26 cellular contexts compared by ENCODE assay signal in genomic region chr6:40457261-40457660, GRCh38.
"Had no signal": no experiment of that assay in that cellular context is flagged by ENCODE, and none has a peak within 500 bp of the region (broad histone marks: within the 10 kb centered on the region; RNA-seq: fewer than 3 reads in every experiment).

No MANE protein-coding gene starts in this region.

- DNase-seq: cerebellar nuclear complex; cortex of kidney; effector CD4-positive, alpha-beta T cell; foreskin fibroblast; heart right ventricle; hippocampal formation; islet precursor cell; left ventricle myocardium superior; lower lobe of right lung; naive thymus-derived CD8-positive, alpha-beta T cell; stimulated activated CD4-positive, alpha-beta T cell treated with anti-CD3 and anti-CD28 coated beads, Interleukin-12 subunit alpha, Interleukin-12 subunit beta, amount 100 ng/mL, for 4 hours; stimulated activated CD4-positive, alpha-beta T cell treated with anti-CD3 and anti-CD28 coated beads, Interleukin-1b, Interleukin-23, amount 100 ng/mL, for 48 hours; stimulated activated CD4-positive, alpha-beta T cell treated with anti-CD3 and anti-CD28 coated beads, Interleukin-4, amount 100 ng/mL, for 1 hour; stimulated activated CD8-positive, alpha-beta memory T cell treated with anti-CD3 and anti-CD28 coated beads, Interleukin-4, amount 100 ng/mL, for 48 hours; stimulated activated naive CD4-positive, alpha-beta T cell; stomach; thyroid gland; trophoblast cell had no signal

- H3K27me3 ChIP-seq: gastroesophageal sphincter, neutrophil, right atrium auricular region, stomach, thyroid gland had no signal

- H3K4me3 ChIP-seq: gastroesophageal sphincter, heart right ventricle, lower lobe of right lung, right atrium auricular region, smooth muscle cell, stomach, thyroid gland had no signal

- ATAC-seq: esophagus mucosa; gastroesophageal sphincter; heart right ventricle; left ventricle myocardium superior; lower lobe of right lung; naive thymus-derived CD8-positive, alpha-beta T cell; sciatic nerve had no signal

- H3K27ac ChIP-seq: epithelial cell of prostate, gastroesophageal sphincter, heart right ventricle, lower lobe of right lung, neutrophil, parathyroid adenoma, right atrium auricular region, stomach, thyroid gland had no signal

- H3K4me1 ChIP-seq: gastroesophageal sphincter, heart right ventricle, lower lobe of right lung, right atrium auricular region, stomach, thyroid gland had no signal
